ENCODE assay signal across 8 cellular contexts in genomic region chr15:88649286-88649733, GRCh38. TPM values are rescaled to one million over a fixed set of nuclear protein-coding genes. Genes with fewer than 3 reads are reported as not detected.
DNase-seq lines count a peak whose midpoint lies in the region; ATAC-seq, FAIRE-seq and TF ChIP-seq lines count a peak whose summit lies in the region.

No MANE protein-coding gene starts in this region.

- no peaks in the 10 kb centered on the region for H3K9me3 ChIP-seq in lung (ENCODE audit: control insufficient read depth in 2 of 2, insufficient read depth in 1 of 2, low read length in 1 of 2)

- peaks cover 0 to 14% of the 10 kb centered on the region in 2 donors for H3K36me3 ChIP-seq in lung (ENCODE audit: control insufficient read depth in 2 of 2, insufficient read depth in 2 of 2, low read length in 2 of 2)

- peak; percentile 24 for FAIRE-seq in GM12892 (lab: Jason Lieb, UNC)

- no peak overlapping the region for H3K4me3 ChIP-seq in lung

- TF ChIP-seq CTCF in lung (IDR thresholded peaks at IDR 0.05; ENCODE audit: control extremely low read depth, extremely low read depth), result no peak

- DNase-seq in GM12892 (ENCODE audit: insufficient read length) (no peak), caudate nucleus (lab: John Stamatoyannopoulos, UW) (peak in 59 of 61 donors; percentile 26 to 89 (median 72)), lung (ENCODE audit: low spot score) (no peak), NCI-H2171 (lab: John Stamatoyannopoulos, UW) (no peak)
- DNase-seq in activated CD4-positive, alpha-beta T cell treated with anti-CD3 and anti-CD28 coated beads for 1 hour, result peak; percentile 54
- peak; percentile 72 to 76 for DNase-seq in stimulated activated CD8-positive, alpha-beta memory T cell treated with anti-CD3 and anti-CD28 coated beads, Interleukin-2, amount 100 ng/mL, for 48 hours (ENCODE audit: low read depth in 2 of 2)

- no peak for TF ChIP-seq POLR2A in GM12892 (IDR thresholded peaks at IDR 0.05; ENCODE audit: low read depth, low read length)

- peak overlapping the region; percentile 96 for H3K27ac ChIP-seq in caudate nucleus (ENCODE audit: low read depth, low read length)
- peak overlapping the region; percentile 58 to 94 for H3K27ac ChIP-seq in lung (ENCODE audit: low read depth in 1 of 2, low read length in 1 of 2)

- H3K4me1 ChIP-seq in lung (ENCODE audit: control insufficient read depth in 2 of 2, insufficient read depth in 2 of 2, low read length in 2 of 2), result peaks cover 0 to 37% of the 10 kb centered on the region in 2 donors

- no peaks in the 10 kb centered on the region for H3K27me3 ChIP-seq in lung (ENCODE audit: control insufficient read depth, insufficient read depth)

- ATAC-seq in HG02981 (IDR thresholded peaks at IDR 0.05; ENCODE audit: unreplicated experiment), result peak; percentile 68
- ATAC-seq in lung (ENCODE audit: insufficient read depth, low FRiP score), result peak; percentile 47
- ATAC-seq in GM19455 (IDR thresholded peaks at IDR 0.05; ENCODE audit: unreplicated experiment), result no peak

- WGBS in lung, 2 donors, result 42 to 57% methylated on average over 12 of the region's 12 CpGs

RNA-seq across cellular contexts. Expression of gene ISG20, which starts 10.5 kb away (rescaled TPM):
- polyA plus RNA-seq in GM12892 (2012; ENCODE audit: missing spikeins), result 62.9 TPM
- total RNA-seq in lung, result 10 to 100 TPM; 18.5 to 35.6 TPM
- 10 to 100 TPM; 57.7 to 61.6 TPM for polyA plus RNA-seq in lung

RNA-seq across cellular contexts. Expression of gene AEN, which starts 28.2 kb away (rescaled TPM):
- 22.9 TPM for polyA plus RNA-seq in GM12892 (2012; ENCODE audit: missing spikeins)
- 10 to 100 TPM in 1 of 2 donors, 1 to 10 TPM in 1; 4.2 to 15.4 TPM for total RNA-seq in lung
- 10 to 100 TPM; 11.4 to 15.4 TPM for polyA plus RNA-seq in lung

Comparison
In these comparisons a context has a peak if more than half of its experiments do, and no peak if none do; other contexts are left out.
1. DNase-seq: peak in activated CD4-positive, alpha-beta T cell treated with anti-CD3 and anti-CD28 coated beads for 1 hour (single experiment), caudate nucleus (59 of 61) and stimulated activated CD8-positive, alpha-beta memory T cell treated with anti-CD3 and anti-CD28 coated beads, Interleukin-2, amount 100 ng/mL, for 48 hours (2 of 2); none in GM12892 (single experiment), lung (single experiment) and NCI-H2171 (single experiment).